Comparison of ENCODE assay signal across 1 cellular context in genomic region chr5:124236366-124237231, GRCh38.
TF ChIP-seq lines count a peak whose summit lies in the region.

No MANE protein-coding gene starts in this region.

TF ChIP-seq in GM23338, 12 proteins besides CTCF, POLR2A, EP300 and RAD21 (continued from another document):
- TF ChIP-seq ZNF462 (CRISPR knock-in tag; IDR thresholded peaks at IDR 0.05) = no peak
- TF ChIP-seq ETS1 (IDR thresholded peaks at IDR 0.05) = no peak
- TF ChIP-seq CREB1 (CRISPR knock-in tag; IDR thresholded peaks at IDR 0.05; ENCODE audit: low read depth) = no peak
- no peak for TF ChIP-seq JUNB (IDR thresholded peaks at IDR 0.05; ENCODE audit: unreplicated experiment)
- TF ChIP-seq EZH2 (IDR thresholded peaks at IDR 0.05; ENCODE audit: low read depth, unreplicated experiment) = no peak
- no peak for TF ChIP-seq EZH2phosphoT487 (IDR thresholded peaks at IDR 0.05; ENCODE audit: unreplicated experiment)
- no peak for TF ChIP-seq NANOG (IDR thresholded peaks at IDR 0.05; ENCODE audit: borderline replicate concordance)
- TF ChIP-seq, protein P1, sequence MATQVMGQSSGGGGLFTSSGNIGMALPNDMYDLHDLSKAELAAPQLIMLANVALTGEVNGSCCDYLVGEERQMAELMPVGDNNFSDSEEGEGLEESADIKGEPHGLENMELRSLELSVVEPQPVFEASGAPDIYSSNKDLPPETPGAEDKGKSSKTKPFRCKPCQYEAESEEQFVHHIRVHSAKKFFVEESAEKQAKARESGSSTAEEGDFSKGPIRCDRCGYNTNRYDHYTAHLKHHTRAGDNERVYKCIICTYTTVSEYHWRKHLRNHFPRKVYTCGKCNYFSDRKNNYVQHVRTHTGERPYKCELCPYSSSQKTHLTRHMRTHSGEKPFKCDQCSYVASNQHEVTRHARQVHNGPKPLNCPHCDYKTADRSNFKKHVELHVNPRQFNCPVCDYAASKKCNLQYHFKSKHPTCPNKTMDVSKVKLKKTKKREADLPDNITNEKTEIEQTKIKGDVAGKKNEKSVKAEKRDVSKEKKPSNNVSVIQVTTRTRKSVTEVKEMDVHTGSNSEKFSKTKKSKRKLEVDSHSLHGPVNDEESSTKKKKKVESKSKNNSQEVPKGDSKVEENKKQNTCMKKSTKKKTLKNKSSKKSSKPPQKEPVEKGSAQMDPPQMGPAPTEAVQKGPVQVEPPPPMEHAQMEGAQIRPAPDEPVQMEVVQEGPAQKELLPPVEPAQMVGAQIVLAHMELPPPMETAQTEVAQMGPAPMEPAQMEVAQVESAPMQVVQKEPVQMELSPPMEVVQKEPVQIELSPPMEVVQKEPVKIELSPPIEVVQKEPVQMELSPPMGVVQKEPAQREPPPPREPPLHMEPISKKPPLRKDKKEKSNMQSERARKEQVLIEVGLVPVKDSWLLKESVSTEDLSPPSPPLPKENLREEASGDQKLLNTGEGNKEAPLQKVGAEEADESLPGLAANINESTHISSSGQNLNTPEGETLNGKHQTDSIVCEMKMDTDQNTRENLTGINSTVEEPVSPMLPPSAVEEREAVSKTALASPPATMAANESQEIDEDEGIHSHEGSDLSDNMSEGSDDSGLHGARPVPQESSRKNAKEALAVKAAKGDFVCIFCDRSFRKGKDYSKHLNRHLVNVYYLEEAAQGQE (IDR thresholded peaks at IDR 0.05; ENCODE audit: unreplicated experiment) = no peak
- no peak for TF ChIP-seq STAT1 (IDR thresholded peaks at IDR 0.05; ENCODE audit: unreplicated experiment)
TF ChIP-seq in GM23338: peak in this region for 0.
